In genomic region chr21:42923553-42924432, GRCh38 we compare ENCODE assay signal across 8 cellular contexts. TPM values are rescaled to one million over a fixed set of nuclear protein-coding genes. Genes with fewer than 3 reads are reported as not detected.
DNase-seq lines count a peak whose midpoint lies in the region; ATAC-seq and TF ChIP-seq lines count a peak whose summit lies in the region.

No MANE protein-coding gene starts in this region.

- no peaks in the 10 kb centered on the region for H4K20me1 ChIP-seq in GM23338 (replicated peaks; ENCODE audit: insufficient read depth)

- CTCF ChIA-PET in CD8-positive, alpha-beta T cell (lab: Charles Lee), result interaction anchor here (0.9 kb wide), 1 partner anchor 330 kb away, joined by 3 read pairs; no protein-coding TSS in a partner anchor

- H3F3A ChIP-seq in GM23338 (replicated peaks; ENCODE audit: low read depth), result peaks cover under 1% of the 10 kb centered on the region; the same call in 1 of the 2 replicates

- peaks cover 9% of the 10 kb centered on the region for H3K4me1 ChIP-seq in CD8-positive, alpha-beta T cell (ENCODE audit: insufficient read depth, low read length)
- H3K4me1 ChIP-seq in GM23338 (ENCODE audit: insufficient read depth), result peaks cover 27% of the 10 kb centered on the region
- no peaks in the 10 kb centered on the region for H3K4me1 ChIP-seq in ascending aorta

- H3K4me3 Mint-ChIP-seq in CD8-positive, alpha-beta T cell, result no peak overlapping the region
- H3K4me3 Mint-ChIP-seq in GM23338, result peak overlapping the region; percentile 46

- no peaks in the 10 kb centered on the region for H3K36me3 ChIP-seq in CD8-positive, alpha-beta T cell (ENCODE audit: insufficient read depth, low read length)
- H3K36me3 ChIP-seq in GM23338 (ENCODE audit: insufficient read depth), result peaks cover under 1% of the 10 kb centered on the region
- H3K36me3 ChIP-seq in ascending aorta, result no peaks in the 10 kb centered on the region

- H3K79me2 ChIP-seq in GM23338 (replicated peaks; ENCODE audit: insufficient read depth), result peaks cover 6% of the 10 kb centered on the region; the same call in 1 of the 2 replicates

- H3K27me3 Mint-ChIP-seq in CD8-positive, alpha-beta T cell (ENCODE audit: low read depth), result no peaks in the 10 kb centered on the region
- H3K27me3 Mint-ChIP-seq in GM23338 (ENCODE audit: insufficient read depth, low read depth, poor library complexity), result peaks cover 14% of the 10 kb centered on the region

- H3K27ac ChIP-seq in CD8-positive, alpha-beta T cell (ENCODE audit: low read depth, low read length), result no peak overlapping the region
- peak overlapping the region; percentile 98 for H3K27ac ChIP-seq in GM23338 (ENCODE audit: low read depth)
- no peak overlapping the region for H3K27ac ChIP-seq in ascending aorta

- ATAC-seq in CD8-positive, alpha-beta T cell, result peak; percentile 97
- ATAC-seq in GM23338 (peak; percentile 93), HG02884 (IDR thresholded peaks at IDR 0.05; ENCODE audit: unreplicated experiment) (no peak)

- peak; percentile 8 to 74 (median 56) for DNase-seq in CD8-positive, alpha-beta T cell
- peak; percentile 99 for DNase-seq in GM23338 (ENCODE audit: low spot score)
- DNase-seq in NCI-H187 (lab: John Stamatoyannopoulos, UW), result peak; percentile 39 to 78
- DNase-seq in T-helper 2 cell, result peak in 4 of 5 experiments; percentile 30 to 90 (median 50)
- peak in 1 of 2 donors; percentile 89 for DNase-seq in ascending aorta (ENCODE audit: low spot score in 2 of 2)
- peak; percentile 87 for DNase-seq in hepatic stellate cell (ENCODE audit: low spot score)
- DNase-seq in retina, result peak; percentile 82

- POLR2A ChIA-PET in CD8-positive, alpha-beta T cell (lab: Charles Lee), result no interaction called here

- peak; percentile 72 for TF ChIP-seq CTCF in CD8-positive, alpha-beta T cell (IDR thresholded peaks at IDR 0.05)
- TF ChIP-seq CTCF in GM23338 (conservative IDR thresholded peaks at IDR 0.05; ENCODE audit: low read depth in 2 of 2) (peak; percentile 79 to 88), ascending aorta (IDR thresholded peaks at IDR 0.05) (peak; percentile 61 to 87 (median 82))

- H3K36me3 Mint-ChIP-seq in CD8-positive, alpha-beta T cell, result no peaks in the 10 kb centered on the region
- H3K36me3 Mint-ChIP-seq in GM23338 (ENCODE audit: low read depth), result peaks cover 12% of the 10 kb centered on the region

- H3K27ac Mint-ChIP-seq in CD8-positive, alpha-beta T cell, result no peak overlapping the region
- peak overlapping the region; percentile 96 for H3K27ac Mint-ChIP-seq in GM23338

- H3K9me3 ChIP-seq in CD8-positive, alpha-beta T cell (ENCODE audit: low read length), result no peaks in the 10 kb centered on the region
- no peaks in the 10 kb centered on the region for H3K9me3 ChIP-seq in ascending aorta

- no peak overlapping the region for H2AFZ ChIP-seq in GM23338

- no peaks in the 10 kb centered on the region for H3K27me3 ChIP-seq in CD8-positive, alpha-beta T cell (ENCODE audit: insufficient read depth, low read length)
- H3K27me3 ChIP-seq in GM23338 (ENCODE audit: insufficient read depth), result no peaks in the 10 kb centered on the region
- no peaks in the 10 kb centered on the region for H3K27me3 ChIP-seq in ascending aorta

- peak overlapping the region; percentile 66 for H3K4me2 ChIP-seq in GM23338

- intact Hi-C loops in CD8-positive, alpha-beta T cell (cut with DNase I, micrococcal nuclease), result loop anchor here (1.0 kb wide), 2 partner anchors 44 to 723 kb away; partner anchors contain the start of gene WDR4 (in 1 of the 2)
- intact Hi-C loops in ascending aorta (cut with DNase I), result loop anchor here (5.0 kb wide), 1 partner anchor 49 kb away; the partner anchor contains the start of gene PKNOX1

- no peaks in the 10 kb centered on the region for H3K9me2 ChIP-seq in GM23338 (ENCODE audit: insufficient read depth)

- no peak overlapping the region for H3K4me3 ChIP-seq in CD8-positive, alpha-beta T cell (ENCODE audit: low read depth, low read length)
- H3K4me3 ChIP-seq in GM23338 (peak overlapping the region; percentile 15), ascending aorta (peak overlapping the region in 1 of 2 donors; percentile 24)

- H3K4me1 Mint-ChIP-seq in CD8-positive, alpha-beta T cell (ENCODE audit: low read depth), result peaks cover 13% of the 10 kb centered on the region
- H3K4me1 Mint-ChIP-seq in GM23338, result peaks cover 32% of the 10 kb centered on the region

- no peaks in the 10 kb centered on the region for H3K9me3 Mint-ChIP-seq in CD8-positive, alpha-beta T cell
- no peaks in the 10 kb centered on the region; the same call in 2 of the 3 replicates for H3K9me3 Mint-ChIP-seq in GM23338

TF ChIP-seq in GM23338, 12 proteins besides CTCF, POLR2A, EP300 and RAD21 (continues in another document):
- TF ChIP-seq ZNF114 (CRISPR knock-in tag; IDR thresholded peaks at IDR 0.05) (no peak), ETS1 (IDR thresholded peaks at IDR 0.05) (peak; percentile 79), EZH2 (IDR thresholded peaks at IDR 0.05; ENCODE audit: low read depth, unreplicated experiment) (no peak), POLR2AphosphoS5 (IDR thresholded peaks at IDR 0.05; ENCODE audit: low read depth) (peak; percentile 55), NANOG (IDR thresholded peaks at IDR 0.05; ENCODE audit: borderline replicate concordance) (no peak), STAT1 (IDR thresholded peaks at IDR 0.05; ENCODE audit: unreplicated experiment) (no peak)

RNA-seq across cellular contexts. Expression of gene ERVH48-1, which starts 1.6 kb away (rescaled TPM):
- total RNA-seq in CD8-positive, alpha-beta T cell, result under 1 TPM in 1 of 2 experiments, not detected in 1; 0.19 TPM
- 37.0 and 44.2 TPM in 2 replicates for total RNA-seq in GM23338 (2014; rRNA removed; shearing (Covaris generic))
- polyA plus RNA-seq in GM23338 (2016; fragmentation: Nextera tagmentation; extraction: Ambion mirVana), result 31.7 and 34.1 TPM in 2 replicates
- total RNA-seq in ascending aorta, result not detected

RNA-seq across cellular contexts. Expression of gene NDUFV3, which starts 30.7 kb away (rescaled TPM):
- total RNA-seq in CD8-positive, alpha-beta T cell, result 10 to 100 TPM; 18.0 to 18.2 TPM
- 42.4 and 51.5 TPM in 2 replicates for total RNA-seq in GM23338 (2014; rRNA removed; shearing (Covaris generic))
- 71.2 and 75.5 TPM in 2 replicates for polyA plus RNA-seq in GM23338 (2016; fragmentation: Nextera tagmentation; extraction: Ambion mirVana)
- total RNA-seq in ascending aorta, result 60.7 TPM

RNA-seq across cellular contexts. Expression of gene WDR4, which starts 44.5 kb away (rescaled TPM):
- total RNA-seq in CD8-positive, alpha-beta T cell, result 10 to 100 TPM; 13.2 to 13.3 TPM
- total RNA-seq in GM23338 (2014; rRNA removed; shearing (Covaris generic)), result 50.2 TPM in 2 replicates
- 20.3 and 22.5 TPM in 2 replicates for polyA plus RNA-seq in GM23338 (2016; fragmentation: Nextera tagmentation; extraction: Ambion mirVana)
- total RNA-seq in ascending aorta, result 51.9 TPM

RNA-seq across cellular contexts. Expression of gene PKNOX1, which starts 50.6 kb away (rescaled TPM):
- 10 to 100 TPM; 10.3 to 11.1 TPM for total RNA-seq in CD8-positive, alpha-beta T cell
- 21.9 and 29.9 TPM in 2 replicates for total RNA-seq in GM23338 (2014; rRNA removed; shearing (Covaris generic))
- 76.7 and 79.9 TPM in 2 replicates for polyA plus RNA-seq in GM23338 (2016; fragmentation: Nextera tagmentation; extraction: Ambion mirVana)
- 11.2 TPM for total RNA-seq in ascending aorta

Comparison
In these comparisons a context has a peak if more than half of its experiments do, and no peak if none do; other contexts are left out.
1. RNA of gene ERVH48-1, which starts 1.6 kb away (total RNA-seq): 37.0 to 44.2 TPM in GM23338; 0.19 TPM in CD8-positive, alpha-beta T cell and not detected in ascending aorta (single experiment); every median in the first group is over 10 times any median in the second.
2. Peak in every context shown above with its lines, with median percentiles within 50 percentile points of each other: CTCF ChIP-seq.